ENCODE assay signal across 9 cellular contexts in genomic region chr1:17531682-17532487, GRCh38. TPM values are rescaled to one million over a fixed set of nuclear protein-coding genes. Genes with fewer than 3 reads are reported as not detected.
DNase-seq lines count a peak whose midpoint lies in the region; ATAC-seq and TF ChIP-seq lines count a peak whose summit lies in the region.
"Had no signal": no experiment of that assay in that cellular context is flagged by ENCODE, and none has a peak within 500 bp of the region (broad histone marks: within the 10 kb centered on the region; RNA-seq: fewer than 3 reads in every experiment).

No MANE protein-coding gene starts in this region.

- DNase-seq in EH (ENCODE audit: low read depth) (peak; percentile 62), adrenal gland (peak; percentile 73 to 91 (median 88)), right atrium auricular region (ENCODE audit: low spot score) (peak; percentile 73)
- DNase-seq in activated CD4-positive, alpha-beta T cell treated with anti-CD3 and anti-CD28 coated beads, Interleukin-2, amount 10 ng/mL, durations not matched to agents 24 days and 14 days, result no peak
- DNase-seq in stimulated activated naive B cell treated with anti-CD40 and anti-IgM and Interleukin-4, amounts not matched to agents 10 μg/mL and 1 μg/mL and 100 μg/mL, for 72 hours, result no peak
- DNase-seq: activated CD4-positive, alpha-beta T cell treated with anti-CD3 and anti-CD28 coated beads for 48 hours had no signal

- no peak overlapping the region for H3K4me3 Mint-ChIP-seq in activated CD4-positive, alpha-beta T cell treated with anti-CD3 and anti-CD28 coated beads, Interleukin-2, amount 10 ng/mL, durations not matched to agents 24 days and 14 days
- H3K4me3 Mint-ChIP-seq in stimulated activated naive B cell treated with anti-CD40 and anti-IgM and Interleukin-4, amounts not matched to agents 10 μg/mL and 1 μg/mL and 100 μg/mL, for 72 hours, result no peak overlapping the region

- no peaks in the 10 kb centered on the region for H3K9me3 Mint-ChIP-seq in activated CD4-positive, alpha-beta T cell treated with anti-CD3 and anti-CD28 coated beads, Interleukin-2, amount 10 ng/mL, durations not matched to agents 24 days and 14 days
- H3K9me3 Mint-ChIP-seq in stimulated activated naive B cell treated with anti-CD40 and anti-IgM and Interleukin-4, amounts not matched to agents 10 μg/mL and 1 μg/mL and 100 μg/mL, for 72 hours, result no peaks in the 10 kb centered on the region

- H3K36me3 ChIP-seq in adrenal gland (replicated peaks in 1 of 2) (no peaks in the 10 kb centered on the region), right atrium auricular region (no peaks in the 10 kb centered on the region), rectal smooth muscle tissue (ENCODE audit: control insufficient read depth, insufficient read depth, low read length) (no peaks in the 10 kb centered on the region)

- H3K9ac ChIP-seq in rectal smooth muscle tissue (ENCODE audit: low read length), result peak overlapping the region; percentile 34

- H3K36me3 Mint-ChIP-seq in activated CD4-positive, alpha-beta T cell treated with anti-CD3 and anti-CD28 coated beads, Interleukin-2, amount 10 ng/mL, durations not matched to agents 24 days and 14 days (ENCODE audit: low read depth), result no peaks in the 10 kb centered on the region
- no peaks in the 10 kb centered on the region for H3K36me3 Mint-ChIP-seq in stimulated activated naive B cell treated with anti-CD40 and anti-IgM and Interleukin-4, amounts not matched to agents 10 μg/mL and 1 μg/mL and 100 μg/mL, for 72 hours

- H3K4me3 ChIP-seq in adrenal gland (no peak overlapping the region), right atrium auricular region (no peak overlapping the region), rectal smooth muscle tissue (ENCODE audit: low read length) (no peak overlapping the region)

- H3K27me3 Mint-ChIP-seq in activated CD4-positive, alpha-beta T cell treated with anti-CD3 and anti-CD28 coated beads, Interleukin-2, amount 10 ng/mL, durations not matched to agents 24 days and 14 days, result peaks cover 4% of the 10 kb centered on the region
- peaks cover 27 to 47% of the 10 kb centered on the region in 2 donors for H3K27me3 Mint-ChIP-seq in stimulated activated naive B cell treated with anti-CD40 and anti-IgM and Interleukin-4, amounts not matched to agents 10 μg/mL and 1 μg/mL and 100 μg/mL, for 72 hours

- H3K27ac ChIP-seq in adrenal gland, result peak overlapping the region; percentile 33 to 90 (median 82)
- H3K27ac ChIP-seq in right atrium auricular region, result peak overlapping the region; percentile 85
- peak overlapping the region; percentile 79 for H3K27ac ChIP-seq in rectal smooth muscle tissue (ENCODE audit: low read depth, low read length)

- H3K4me1 ChIP-seq in adrenal gland (replicated peaks in 1 of 2) (peaks cover 23 to 24% of the 10 kb centered on the region in 2 donors), right atrium auricular region (peaks cover 0 to 26% of the 10 kb centered on the region in 2 donors), rectal smooth muscle tissue (ENCODE audit: control insufficient read depth, insufficient read depth, low read length) (peaks cover 26% of the 10 kb centered on the region)

- H3K27me3 ChIP-seq in adrenal gland (no peaks in the 10 kb centered on the region), right atrium auricular region (no peaks in the 10 kb centered on the region), rectal smooth muscle tissue (ENCODE audit: control insufficient read depth, insufficient read depth, low read length) (no peaks in the 10 kb centered on the region)

- WGBS in adrenal gland, 4 donors, result 20 to 42% (median 30%) methylated on average over 4 to 8 of the region's 8 CpGs

- no peaks in the 10 kb centered on the region for H3K9me3 ChIP-seq in adrenal gland (replicated peaks in 1 of 3)
- H3K9me3 ChIP-seq in right atrium auricular region, result no peaks in the 10 kb centered on the region

- TF ChIP-seq CTCF in adrenal gland (IDR thresholded peaks at IDR 0.05), result no peak
- no peak for TF ChIP-seq CTCF in right atrium auricular region (IDR thresholded peaks at IDR 0.05)

- H3K27ac Mint-ChIP-seq in activated CD4-positive, alpha-beta T cell treated with anti-CD3 and anti-CD28 coated beads, Interleukin-2, amount 10 ng/mL, durations not matched to agents 24 days and 14 days, result no peak overlapping the region
- H3K27ac Mint-ChIP-seq in stimulated activated naive B cell treated with anti-CD40 and anti-IgM and Interleukin-4, amounts not matched to agents 10 μg/mL and 1 μg/mL and 100 μg/mL, for 72 hours, result no peak overlapping the region

- intact Hi-C loops in adrenal gland (cut with DNase I), result no loop called here
- intact Hi-C loops in activated CD4-positive, alpha-beta T cell treated with anti-CD3 and anti-CD28 coated beads, Interleukin-2, amount 10 ng/mL, durations not matched to agents 24 days and 14 days (cut with micrococcal nuclease), result no loop called here

- no peak for ATAC-seq in GM21723 (IDR thresholded peaks at IDR 0.05; ENCODE audit: unreplicated experiment)
- no peak for ATAC-seq in HG03378 (IDR thresholded peaks at IDR 0.05; ENCODE audit: unreplicated experiment)
- no peak for ATAC-seq in stimulated activated naive B cell treated with anti-CD40 and anti-IgM and Interleukin-4, amounts not matched to agents 10 μg/mL and 1 μg/mL and 100 μg/mL, for 72 hours (replicated peaks)

- H3K4me1 Mint-ChIP-seq in activated CD4-positive, alpha-beta T cell treated with anti-CD3 and anti-CD28 coated beads, Interleukin-2, amount 10 ng/mL, durations not matched to agents 24 days and 14 days, result no peaks in the 10 kb centered on the region
- peaks cover 13% of the 10 kb centered on the region in 2 donors for H3K4me1 Mint-ChIP-seq in stimulated activated naive B cell treated with anti-CD40 and anti-IgM and Interleukin-4, amounts not matched to agents 10 μg/mL and 1 μg/mL and 100 μg/mL, for 72 hours

- no peak for TF ChIP-seq POLR2A in adrenal gland (IDR thresholded peaks at IDR 0.05)

RNA-seq across cellular contexts. Expression of gene ARHGEF10L, which starts 7.6 kb away (rescaled TPM):
- total RNA-seq in adrenal gland, result 10 to 100 TPM; 18.2 to 53.9 (median 33.6) TPM
- polyA plus RNA-seq in adrenal gland, result 10 to 100 TPM in 2 of 3 donors, 1 to 10 TPM in 1; 5.0 to 54.9 (median 28.9) TPM
- 10 to 100 TPM; 49.3 to 52.2 TPM for total RNA-seq in right atrium auricular region
- not detected in 2 replicates for total RNA-seq in activated CD4-positive, alpha-beta T cell treated with anti-CD3 and anti-CD28 coated beads, Interleukin-2, amount 10 ng/mL, durations not matched to agents 24 days and 14 days

Comparison
In these comparisons a context has a peak if more than half of its experiments do, and no peak if none do; other contexts are left out.
1. DNase-seq: peak in EH (single experiment), adrenal gland (7 of 7) and right atrium auricular region (single experiment); none in activated CD4-positive, alpha-beta T cell treated with anti-CD3 and anti-CD28 coated beads, Interleukin-2, amount 10 ng/mL, durations not matched to agents 24 days and 14 days (single experiment) and stimulated activated naive B cell treated with anti-CD40 and anti-IgM and Interleukin-4, amounts not matched to agents 10 μg/mL and 1 μg/mL and 100 μg/mL, for 72 hours (single experiment).
2. RNA of gene ARHGEF10L, which starts 7.6 kb away (total RNA-seq): 49.3 to 52.2 TPM in right atrium auricular region and 18.2 to 53.9 TPM in adrenal gland; not detected in activated CD4-positive, alpha-beta T cell treated with anti-CD3 and anti-CD28 coated beads, Interleukin-2, amount 10 ng/mL, durations not matched to agents 24 days and 14 days; every median in the first group is over 10 times any median in the second.
3. Peak in every context shown above with its lines, with median percentiles within 50 percentile points of each other: H3K27ac ChIP-seq.